Comparison of ENCODE assay signal across 1 cellular context in the genomic region with DNA sequence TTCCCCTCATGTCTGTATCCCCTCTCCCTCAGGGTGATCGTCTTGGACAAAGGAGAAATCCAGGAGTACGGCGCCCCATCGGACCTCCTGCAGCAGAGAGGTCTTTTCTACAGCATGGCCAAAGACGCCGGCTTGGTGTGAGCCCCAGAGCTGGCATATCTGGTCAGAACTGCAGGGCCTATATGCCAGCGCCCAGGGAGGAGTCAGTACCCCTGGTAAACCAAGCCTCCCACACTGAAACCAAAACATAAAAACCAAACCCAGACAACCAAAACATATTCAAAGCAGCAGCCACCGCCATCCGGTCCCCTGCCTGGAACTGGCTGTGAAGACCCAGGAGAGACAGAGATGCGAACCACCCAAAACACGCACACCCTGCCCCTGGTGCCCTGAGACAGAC.
TF ChIP-seq lines count a peak whose summit lies in the region.

No MANE protein-coding gene starts in this region.

TF ChIP-seq in HepG2, 621 proteins besides CTCF, POLR2A, EP300 and RAD21 (continued from another document):
- TF ChIP-seq, protein P1, sequence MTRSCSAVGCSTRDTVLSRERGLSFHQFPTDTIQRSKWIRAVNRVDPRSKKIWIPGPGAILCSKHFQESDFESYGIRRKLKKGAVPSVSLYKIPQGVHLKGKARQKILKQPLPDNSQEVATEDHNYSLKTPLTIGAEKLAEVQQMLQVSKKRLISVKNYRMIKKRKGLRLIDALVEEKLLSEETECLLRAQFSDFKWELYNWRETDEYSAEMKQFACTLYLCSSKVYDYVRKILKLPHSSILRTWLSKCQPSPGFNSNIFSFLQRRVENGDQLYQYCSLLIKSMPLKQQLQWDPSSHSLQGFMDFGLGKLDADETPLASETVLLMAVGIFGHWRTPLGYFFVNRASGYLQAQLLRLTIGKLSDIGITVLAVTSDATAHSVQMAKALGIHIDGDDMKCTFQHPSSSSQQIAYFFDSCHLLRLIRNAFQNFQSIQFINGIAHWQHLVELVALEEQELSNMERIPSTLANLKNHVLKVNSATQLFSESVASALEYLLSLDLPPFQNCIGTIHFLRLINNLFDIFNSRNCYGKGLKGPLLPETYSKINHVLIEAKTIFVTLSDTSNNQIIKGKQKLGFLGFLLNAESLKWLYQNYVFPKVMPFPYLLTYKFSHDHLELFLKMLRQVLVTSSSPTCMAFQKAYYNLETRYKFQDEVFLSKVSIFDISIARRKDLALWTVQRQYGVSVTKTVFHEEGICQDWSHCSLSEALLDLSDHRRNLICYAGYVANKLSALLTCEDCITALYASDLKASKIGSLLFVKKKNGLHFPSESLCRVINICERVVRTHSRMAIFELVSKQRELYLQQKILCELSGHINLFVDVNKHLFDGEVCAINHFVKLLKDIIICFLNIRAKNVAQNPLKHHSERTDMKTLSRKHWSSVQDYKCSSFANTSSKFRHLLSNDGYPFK (CRISPR knock-in tag; IDR thresholded peaks at IDR 0.05; ENCODE audit: borderline replicate concordance) = no peak
- TF ChIP-seq KDM5A (IDR thresholded peaks at IDR 0.05; ENCODE audit: borderline replicate concordance, low read length) (no peak), CEBPZ (IDR thresholded peaks at IDR 0.05; ENCODE audit: low read length) (no peak), CERS6 (CRISPR knock-in tag; IDR thresholded peaks at IDR 0.05) (no peak), ZNF687 (CRISPR knock-in tag; IDR thresholded peaks at IDR 0.05) (peak; percentile 15; the same call in 1 of the 2 replicates), ZNF337 (CRISPR knock-in tag; IDR thresholded peaks at IDR 0.05; ENCODE audit: borderline replicate concordance, low read depth) (no peak), RORA (CRISPR knock-in tag; IDR thresholded peaks at IDR 0.05) (no peak), ZNF598 (CRISPR knock-in tag; IDR thresholded peaks at IDR 0.05; ENCODE audit: borderline replicate concordance) (no peak)
TF ChIP-seq in HepG2: peak in this region for 5.
